Comparison of ENCODE assay signal across 16 cellular contexts in the genomic region with DNA sequence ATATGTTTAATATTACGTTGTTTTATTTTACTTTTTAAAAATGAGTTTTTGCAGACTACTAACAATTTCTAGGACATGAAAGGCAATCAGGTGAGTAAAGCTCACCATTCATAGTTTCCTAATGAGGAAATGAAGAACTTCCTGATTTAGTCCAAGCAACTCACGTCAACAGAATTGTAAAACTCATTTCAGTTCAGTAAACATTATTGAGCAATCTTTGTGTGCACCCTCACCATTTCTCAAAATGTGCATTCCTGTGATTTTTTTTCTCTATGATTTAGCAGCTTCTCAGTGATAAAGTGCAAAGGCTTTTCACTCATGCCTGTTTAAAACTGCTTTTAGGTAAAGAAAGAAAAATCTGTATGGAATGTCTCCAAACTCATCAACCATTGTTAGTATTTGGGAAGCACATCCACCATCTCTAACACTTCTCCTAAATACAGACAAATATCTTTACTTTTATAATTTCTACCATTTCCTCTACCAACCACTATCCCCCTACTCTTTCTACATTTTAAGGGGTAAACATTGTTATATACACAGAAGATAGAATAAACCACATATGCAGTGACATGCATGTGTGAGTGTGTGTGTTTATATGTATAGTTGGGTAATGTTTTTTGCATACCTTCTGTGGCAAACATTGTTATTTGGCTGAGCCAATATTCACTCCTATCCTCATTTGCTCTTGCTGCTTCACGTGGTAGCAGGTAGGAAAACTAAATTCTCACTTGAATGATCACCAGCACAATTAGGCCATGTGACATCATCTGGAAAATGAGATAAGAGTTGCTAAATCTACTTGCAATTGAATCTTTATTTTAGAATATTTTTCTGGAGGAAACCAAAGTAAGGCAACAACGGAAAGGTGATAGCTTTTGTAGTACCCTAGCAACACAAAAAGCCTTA. TPM values are rescaled to one million over a fixed set of nuclear protein-coding genes. Genes with fewer than 3 reads are reported as not detected.
DNase-seq lines count a peak whose midpoint lies in the region; ATAC-seq, FAIRE-seq and TF ChIP-seq lines count a peak whose summit lies in the region.
"Had no signal": no experiment of that assay in that cellular context is flagged by ENCODE, and none has a peak within 500 bp of the region (broad histone marks: within the 10 kb centered on the region; RNA-seq: fewer than 3 reads in every experiment).

No MANE protein-coding gene starts in this region.

- no peak overlapping the region for H3K9ac ChIP-seq in DND-41 (ENCODE audit: low read depth, low read length)
- 0 out of 4 replicates have a peak overlapping the region, but pooled peaks of 1 of the 2 experiments have one; percentile 4 for H3K9ac ChIP-seq in K562 (ENCODE audit: insufficient read depth in 1 of 2, low read depth in 2 of 2, low read length in 2 of 2)

- peaks cover 0 to 16% (median 0%) of the 10 kb centered on the region in 5 donors for H3K36me3 Mint-ChIP-seq in naive thymus-derived CD4-positive, alpha-beta T cell
- H3K36me3 Mint-ChIP-seq: naive thymus-derived CD8-positive, alpha-beta T cell had no signal

- no peak for TF ChIP-seq RAD21 in K562 (CRISPR knock-in tag; conservative IDR thresholded peaks at IDR 0.05 in 1 of 2, IDR thresholded peaks at IDR 0.05 in 1 of 2)

- H3K4me2 ChIP-seq in DND-41 (ENCODE audit: insufficient read depth, low read length) (no peak overlapping the region), K562 (ENCODE audit: insufficient read depth, low read length) (peak overlapping the region; percentile 58)
- H3K4me2 ChIP-seq: GM23338 had no signal

- H3K36me3 ChIP-seq in DND-41 (ENCODE audit: insufficient read depth, low read length) (no peaks in the 10 kb centered on the region), K562 (ENCODE audit: control insufficient read depth, insufficient read depth, low read length) (no peaks in the 10 kb centered on the region)
- H3K36me3 ChIP-seq in naive thymus-derived CD4-positive, alpha-beta T cell (ENCODE audit: control insufficient read depth in 2 of 3, insufficient read depth in 3 of 3, low read length in 3 of 3): no peaks in the 10 kb centered on the region
- H3K36me3 ChIP-seq: gastrocnemius medialis had no signal

- H3K4me3 ChIP-seq in DND-41 (ENCODE audit: low read depth in 1 of 2, low read length in 2 of 2): no peak overlapping the region
- H3K4me3 ChIP-seq in K562: no peak overlapping the region
- no peak overlapping the region for H3K4me3 ChIP-seq in naive thymus-derived CD4-positive, alpha-beta T cell (ENCODE audit: low read length)
- H3K4me3 ChIP-seq: gastrocnemius medialis, GM23338 had no signal

- no peak for TF ChIP-seq CTCF in DND-41 (IDR thresholded peaks at IDR 0.05; ENCODE audit: borderline replicate concordance, extremely low read depth, low read length, poor library complexity, severe bottlenecking)
- TF ChIP-seq CTCF in K562 (IDR thresholded peaks at IDR 0.05 in 2 of 3, conservative IDR thresholded peaks at IDR 0.05 in 1 of 3; ENCODE audit: insufficient read depth in 2 of 3, low read depth in 1 of 3, low read length in 3 of 3): no peak

- no peaks in the 10 kb centered on the region for H3K9me3 ChIP-seq in DND-41 (ENCODE audit: insufficient read depth, low read length, severe bottlenecking)
- H3K9me3 ChIP-seq in K562 (replicated peaks; ENCODE audit: control insufficient read depth, insufficient read depth, low read depth, low read length): no peaks in the 10 kb centered on the region
- H3K9me3 ChIP-seq in naive thymus-derived CD4-positive, alpha-beta T cell (ENCODE audit: control insufficient read depth in 2 of 3, low read length in 3 of 3): no peaks in the 10 kb centered on the region
- H3K9me3 ChIP-seq: gastrocnemius medialis had no signal

- WGBS in K562 (ENCODE audit: insufficient coverage, low coverage, missing lambda C conversion rate): 11% methylated on average over 4 of the region's 4 CpGs

- peaks cover 0 to 2% (median 0%) of the 10 kb centered on the region in 11 donors for H3K9me3 Mint-ChIP-seq in naive thymus-derived CD4-positive, alpha-beta T cell
- H3K9me3 Mint-ChIP-seq: GM23338; naive thymus-derived CD8-positive, alpha-beta T cell had no signal

- H3K27me3 ChIP-seq in DND-41 (ENCODE audit: insufficient read depth, low read length, poor library complexity) (no peaks in the 10 kb centered on the region), K562 (ENCODE audit: control insufficient read depth in 2 of 2, insufficient read depth in 2 of 2, low read length in 2 of 2) (no peaks in the 10 kb centered on the region)
- H3K27me3 ChIP-seq in naive thymus-derived CD4-positive, alpha-beta T cell (ENCODE audit: control insufficient read depth in 2 of 2, insufficient read depth in 2 of 2, low read length in 2 of 2): no peaks in the 10 kb centered on the region
- H3K27me3 ChIP-seq: gastrocnemius medialis had no signal

- CTCF ChIA-PET in K562 (lab: Yijun Ruan, JAX; ENCODE audit: low intra/inter-chr PET ratio): no interaction called here
- CTCF ChIA-PET in naive thymus-derived CD4-positive, alpha-beta T cell (lab: Charles Lee): interaction anchor here (0.6 to 6.7 kb wide), 4 partner anchors 16 to 41 kb away, joined by 3 to 52 read pairs (median 18); no protein-coding TSS in a partner anchor

- no peak for TF ChIP-seq POLR2A in K562 (conservative IDR thresholded peaks at IDR 0.05)

- DNase-seq in DND-41 (no peak), NCI-H460 (ENCODE audit: extremely low read depth, low read depth) (peak; percentile 62), K562 (ENCODE audit: extremely low read depth in 1 of 4, low spot score in 3 of 4) (peak in 3 of 4 experiments; percentile 38 to 76 (median 47)), A172 (ENCODE audit: low spot score) (no peak), D341Med (ENCODE audit: low spot score) (no peak)
- no peak for DNase-seq in naive thymus-derived CD4-positive, alpha-beta T cell
- DNase-seq: activated CD8-positive, alpha-beta memory T cell treated with anti-CD3 and anti-CD28 coated beads for 24 hours; Calu3; cortex of kidney; gastrocnemius medialis; naive thymus-derived CD8-positive, alpha-beta T cell had no signal

- H3K4me1 Mint-ChIP-seq in naive thymus-derived CD4-positive, alpha-beta T cell: peaks cover 35 to 54% (median 50%) of the 10 kb centered on the region in 7 donors
- H3K4me1 Mint-ChIP-seq: GM23338 had no signal

- H2AFZ ChIP-seq in DND-41 (ENCODE audit: low read depth, low read length) (peak overlapping the region; percentile 27; the same call in 1 of the 2 replicates), K562 (ENCODE audit: low read depth, low read length) (no peak overlapping the region; the same call in 1 of the 2 replicates)
- H2AFZ ChIP-seq: GM23338 had no signal

- H3K27me3 Mint-ChIP-seq in naive thymus-derived CD4-positive, alpha-beta T cell: no peaks in the 10 kb centered on the region
- H3K27me3 Mint-ChIP-seq: activated naive CD8-positive, alpha-beta T cell; naive thymus-derived CD8-positive, alpha-beta T cell had no signal

- peaks cover 66% of the 10 kb centered on the region for H3K4me1 ChIP-seq in DND-41 (ENCODE audit: insufficient read depth, low read length)
- H3K4me1 ChIP-seq in K562 (replicated peaks in 1 of 2; ENCODE audit: control insufficient read depth in 2 of 2, insufficient read depth in 2 of 2, low read length in 2 of 2): peaks cover 8 to 66% of the 10 kb centered on the region in 2 experiments
- peaks cover 20 to 32% of the 10 kb centered on the region in 2 donors for H3K4me1 ChIP-seq in naive thymus-derived CD4-positive, alpha-beta T cell (ENCODE audit: control insufficient read depth in 2 of 2, insufficient read depth in 2 of 2, low read length in 2 of 2)
- H3K4me1 ChIP-seq: gastrocnemius medialis had no signal

- ATAC-seq in DND-41 (ENCODE audit: insufficient read depth, low read depth) (no peak), K562 (peak; percentile 51), GM19452 (IDR thresholded peaks at IDR 0.05; ENCODE audit: unreplicated experiment) (no peak), GM21360 (IDR thresholded peaks at IDR 0.05; ENCODE audit: unreplicated experiment) (no peak)
- peak; percentile 33 for ATAC-seq in naive thymus-derived CD4-positive, alpha-beta T cell
- ATAC-seq: gastrocnemius medialis; GM23338; naive thymus-derived CD8-positive, alpha-beta T cell; sciatic nerve had no signal

- H3K27ac Mint-ChIP-seq in naive thymus-derived CD4-positive, alpha-beta T cell: peak overlapping the region in 4 of 9 donors; percentile 2 to 64 (median 32)
- H3K27ac Mint-ChIP-seq: GM23338 had no signal

- no peaks in the 10 kb centered on the region for H4K20me1 ChIP-seq in DND-41 (ENCODE audit: insufficient read depth, low read length)
- H4K20me1 ChIP-seq in K562 (replicated peaks; ENCODE audit: control insufficient read depth, insufficient read depth, low read length): no peaks in the 10 kb centered on the region

- H3K9me1 ChIP-seq in K562 (ENCODE audit: control insufficient read depth, insufficient read depth, low read length): no peaks in the 10 kb centered on the region

- FAIRE-seq in K562 (lab: Jason Lieb, UNC): no peak

- BruUV-seq in K562 (replicated peaks; lab: Mats Ljungman, UMichigan): no TSS peak

- H3K79me2 ChIP-seq in DND-41 (ENCODE audit: insufficient read depth, low read length): no peaks in the 10 kb centered on the region
- no peaks in the 10 kb centered on the region for H3K79me2 ChIP-seq in K562 (ENCODE audit: control insufficient read depth, insufficient read depth, low read length)

- intact Hi-C loops in K562 (cut with micrococcal nuclease): loop anchor here (1.0 to 5.0 kb wide), 4 partner anchors 37 to 135 kb away; a partner anchor contains a TSS
- intact Hi-C loops in naive thymus-derived CD4-positive, alpha-beta T cell (cut with micrococcal nuclease): no loop called here

- POLR2A ChIA-PET in K562 (lab: Yijun Ruan, JAX): no interaction called here
- POLR2A ChIA-PET in naive thymus-derived CD4-positive, alpha-beta T cell (lab: Charles Lee): interaction anchor here (0.7 to 1.3 kb wide), 5 partner anchors 19 to 39 kb away, joined by 3 to 6 read pairs (median 3); no protein-coding TSS in a partner anchor

- peak overlapping the region; percentile 45 for H3K27ac ChIP-seq in DND-41 (ENCODE audit: low read length)
- H3K27ac ChIP-seq in K562 (ENCODE audit: extremely low read depth, low read depth, low read length): peak overlapping the region; percentile 75; the same call in 2 of the 3 replicates
- no peak overlapping the region for H3K27ac ChIP-seq in naive thymus-derived CD4-positive, alpha-beta T cell (ENCODE audit: low read depth, low read length)
- H3K27ac ChIP-seq: gastrocnemius medialis had no signal

- peak overlapping the region in 1 of 10 donors; percentile 31 for H3K4me3 Mint-ChIP-seq in naive thymus-derived CD4-positive, alpha-beta T cell
- H3K4me3 Mint-ChIP-seq: activated naive CD8-positive, alpha-beta T cell; GM23338; naive thymus-derived CD8-positive, alpha-beta T cell had no signal

- in situ Hi-C loops in K562 (cut with MboI): no loop called here

- no peak; the same call in 1 of the 2 replicates for TF ChIP-seq EP300 in K562 (IDR thresholded peaks at IDR 0.05; ENCODE audit: low read length)

RNA-seq across cellular contexts. Expression of a gene that starts 54.7 kb away (rescaled TPM):
- 10.2 and 10.4 TPM in 2 replicates for total RNA-seq in NCI-H460 (2014; rRNA removed; shearing (Covaris generic))
- polyA plus RNA-seq in NCI-H460 (2014; cell fraction: nucleus; rRNA removed): 13.5 and 19.5 TPM in 2 replicates
- not detected in 2 replicates for total RNA-seq in K562 (2011; cell fraction: chromatin; rRNA removed; ENCODE audit: low replicate concordance)
- not detected in 2 replicates for total RNA-seq in K562 (2011; cell fraction: nucleolus; rRNA removed)
- not detected in 2 replicates for total RNA-seq in K562 (2011; cell fraction: nucleoplasm; rRNA removed)
- total RNA-seq in K562 (2014; rRNA removed) (not detected in 2 replicates), K562 (2014; rRNA removed; fragmentation: Illumina TruSeq; extraction: Trizol) (not detected in 2 replicates), K562 (2015; rRNA removed; fragmentation: Illumina TruSeq; extraction: Trizol) (not detected in 2 replicates), K562 (2021) (0.07 and 0.40 TPM in 2 replicates)
- polyA plus RNA-seq in K562 (2011; rRNA removed) (not detected in 2 replicates), K562 (2014; fragmentation: Illumina TruSeq; extraction: Trizol) (not detected in 2 replicates), K562 (2014; fragmentation: Nextera tagmentation; extraction: Ambion mirVana) (not detected), K562 (2014; rRNA removed) (not detected in 2 replicates)
- not detected in 2 replicates for polyA plus RNA-seq in K562 (2011; cell fraction: cytosol; rRNA removed)
- not detected in 2 replicates for polyA plus RNA-seq in K562 (2011; cell fraction: nucleus; rRNA removed)
- polyA plus RNA-seq in K562 (2012): not detected in 2 replicates
- polyA minus RNA-seq in K562 (2011; rRNA and poly(A)+ RNA removed): not detected in 2 replicates
- polyA minus RNA-seq in K562 (2011; cell fraction: cytosol; rRNA and poly(A)+ RNA removed): not detected in 2 replicates
- not detected in 2 replicates for polyA minus RNA-seq in K562 (2011; cell fraction: nucleus; rRNA and poly(A)+ RNA removed)
- 10 to 100 TPM in 3 of 5 experiments, 1 to 10 TPM in 2; 4.2 to 13.7 (median 10.4) TPM for total RNA-seq in naive thymus-derived CD4-positive, alpha-beta T cell
- 1 to 10 TPM; 1.3 to 2.5 TPM for polyA plus RNA-seq in naive thymus-derived CD4-positive, alpha-beta T cell
- 3.2 and 3.4 TPM in 2 replicates for total RNA-seq in A172 (2014; rRNA removed; shearing (Covaris generic))
- total RNA-seq: GM23338 had no signal

Comparison
In these comparisons a context has a peak if more than half of its experiments do, and no peak if none do; other contexts are left out.
1. ATAC-seq: peak in K562 (single experiment) and naive thymus-derived CD4-positive, alpha-beta T cell (single experiment); none in DND-41 (single experiment), GM19452 (single experiment) and GM21360 (single experiment).
2. DNase-seq: peak in NCI-H460 (single experiment) and K562 (3 of 4); none in DND-41 (single experiment), naive thymus-derived CD4-positive, alpha-beta T cell (0 of 9), A172 (single experiment) and D341Med (single experiment).